In genomic region chr16:71966932-71967331, GRCh38 we compare ENCODE assay signal across 37 cellular contexts. TPM values are rescaled to one million over a fixed set of nuclear protein-coding genes. Genes with fewer than 3 reads are reported as not detected.
"Had no signal": no experiment of that assay in that cellular context is flagged by ENCODE, and none has a peak within 500 bp of the region (broad histone marks: within the 10 kb centered on the region; RNA-seq: fewer than 3 reads in every experiment).

No MANE protein-coding gene starts in this region.

- H3K27me3 Mint-ChIP-seq: activated CD4-positive, alpha-beta memory T cell treated with anti-CD3 and anti-CD28 coated beads for 36 hours; activated naive CD8-positive, alpha-beta T cell; activated naive CD8-positive, alpha-beta T cell treated with anti-CD3 and anti-CD28 coated beads, Interleukin-2, amount 50 U/mL, for 24 hours had no signal

- H3K27me3 ChIP-seq: SJCRH30 had no signal

- H3K4me1 ChIP-seq: SJCRH30 had no signal

- H3K4me3 Mint-ChIP-seq: activated CD4-positive, alpha-beta memory T cell treated with anti-CD3 and anti-CD28 coated beads for 36 hours; activated naive CD4-positive, alpha-beta T cell treated with anti-CD3 and anti-CD28 coated beads for 36 hours; activated naive CD8-positive, alpha-beta T cell; activated naive CD8-positive, alpha-beta T cell treated with anti-CD3 and anti-CD28 coated beads, Interleukin-2, amount 50 U/mL, for 24 hours; activated T-cell treated with anti-CD3 and anti-CD28 coated beads, Interleukin-2, amount 50 U/mL, for 4 hours; activated T-helper 1 cell treated with anti-CD3 and anti-CD28 coated beads, Interleukin-12 subunit alpha, Interleukin-12 subunit beta, Interleukin-2, Interleukin-4 antibody, amounts not matched to agents 30 ng/mL and 10 ng/mL and 1 ng/mL, durations not matched to agents 14 hours and 24 hours and 36 hours; brain; T-helper 2 cell treated with Interferon-gamma antibody and Interleukin-4, amounts not matched to agents 5 μg/mL and 100 μg/mL, for 36 hours; WTC11 had no signal

- H3K9ac ChIP-seq: KMS-11 had no signal

- H3K4me2 ChIP-seq: KMS-11 had no signal

- H3K9me3 Mint-ChIP-seq: activated CD4-positive, alpha-beta memory T cell treated with anti-CD3 and anti-CD28 coated beads for 36 hours; activated naive CD4-positive, alpha-beta T cell treated with anti-CD3 and anti-CD28 coated beads for 36 hours; activated naive CD8-positive, alpha-beta T cell treated with anti-CD3 and anti-CD28 coated beads, Interleukin-2, amount 50 U/mL, for 24 hours; activated T-cell treated with anti-CD3 and anti-CD28 coated beads, Interleukin-2, amount 50 U/mL, for 4 hours; activated T-helper 1 cell treated with anti-CD3 and anti-CD28 coated beads, Interleukin-12 subunit alpha, Interleukin-12 subunit beta, Interleukin-2, Interleukin-4 antibody, amounts not matched to agents 30 ng/mL and 10 ng/mL and 1 ng/mL, durations not matched to agents 14 hours and 24 hours and 36 hours; T-helper 2 cell treated with Interferon-gamma antibody and Interleukin-4, amounts not matched to agents 5 μg/mL and 100 μg/mL, for 36 hours; WTC11 had no signal

- H3K36me3 ChIP-seq: SJCRH30 had no signal

- H3K27ac Mint-ChIP-seq: activated CD4-positive, alpha-beta memory T cell treated with anti-CD3 and anti-CD28 coated beads for 36 hours; activated naive CD4-positive, alpha-beta T cell treated with anti-CD3 and anti-CD28 coated beads for 36 hours; activated naive CD8-positive, alpha-beta T cell; activated naive CD8-positive, alpha-beta T cell treated with anti-CD3 and anti-CD28 coated beads, Interleukin-2, amount 50 U/mL, for 24 hours; activated T-helper 1 cell treated with anti-CD3 and anti-CD28 coated beads, Interleukin-12 subunit alpha, Interleukin-12 subunit beta, Interleukin-2, Interleukin-4 antibody, amounts not matched to agents 30 ng/mL and 10 ng/mL and 1 ng/mL, durations not matched to agents 14 hours and 24 hours and 36 hours; brain; T-helper 2 cell treated with Interferon-gamma antibody and Interleukin-4, amounts not matched to agents 5 μg/mL and 100 μg/mL, for 36 hours; WTC11 had no signal

- H3K4me1 Mint-ChIP-seq: activated naive CD8-positive, alpha-beta T cell treated with anti-CD3 and anti-CD28 coated beads, Interleukin-2, amount 50 U/mL, for 24 hours; brain; WTC11 had no signal

- H3K36me3 Mint-ChIP-seq: activated CD4-positive, alpha-beta memory T cell treated with anti-CD3 and anti-CD28 coated beads for 36 hours; activated naive CD8-positive, alpha-beta T cell; brain; WTC11 had no signal

- ATAC-seq: activated CD4-positive, CD25-positive, alpha-beta regulatory T cell treated with anti-CD3 and anti-CD28 coated beads, Interleukin-2, amount 50 U/mL, for 24 hours; activated naive CD8-positive, alpha-beta T cell treated with anti-CD3 and anti-CD28 coated beads, Interleukin-2, amount 50 U/mL, for 24 hours; activated T-cell treated with anti-CD3 and anti-CD28 coated beads, Interleukin-2, amount 50 U/mL, for 4 hours; Panc1; WTC11 had no signal

- H3K4me3 ChIP-seq: SJCRH30, SK-N-MC had no signal

- DNase-seq: activated CD4-positive, alpha-beta memory T cell treated with anti-CD3 and anti-CD28 coated beads for 36 hours; activated CD4-positive, alpha-beta T cell treated with anti-CD3 and anti-CD28 coated beads for 4 hours; activated CD4-positive, alpha-beta T cell treated with anti-CD3 and anti-CD28 coated beads, Interleukin-2, amount 50 U/mL, for 1 hour; activated CD8-positive, alpha-beta memory T cell treated with anti-CD3 and anti-CD28 coated beads, Interleukin-2, amount 50 U/mL, for 4 hours; activated gamma-delta T cell treated with Interleukin-2 at 50 U/mL for 16 hours; activated naive CD4-positive, alpha-beta T cell treated with anti-CD3 and anti-CD28 coated beads for 36 hours; activated naive CD8-positive, alpha-beta T cell treated with anti-CD3 and anti-CD28 coated beads, Interleukin-2, amount 50 U/mL, for 24 hours; activated T-cell treated with anti-CD3 and anti-CD28 coated beads for 4 hours; activated T-cell treated with anti-CD3 and anti-CD28 coated beads, Interleukin-2, amount 50 U/mL, for 4 hours; anterior cingulate cortex; caudate nucleus; NCI-H1105; NCI-H1417 treated with DMSO at 0.1 percent for 48 hours; NCI-H187 treated with DMSO at 0.1 percent for 48 hours; NCI-H2081; NCI-H2171 treated with DMSO at 0.1 percent for 48 hours; NCI-H2227 treated with DMSO at 0.1 percent for 48 hours; NCI-H446; NCI-H510A treated with DMSO at 0.1 percent for 48 hours; NCI-H526 treated with DMSO at 0.1 percent for 48 hours; NCI-H774; SHP77; SJCRH30 had no signal

- H3K9me3 ChIP-seq: SJCRH30 had no signal

- H3K27ac ChIP-seq: KMS-11, SJCRH30, SK-N-MC had no signal

RNA-seq across cellular contexts. Expression of gene PKD1L3, which starts 33.3 kb away (rescaled TPM):
- total RNA-seq: activated CD4-positive, alpha-beta memory T cell treated with anti-CD3 and anti-CD28 coated beads for 36 hours; activated naive CD4-positive, alpha-beta T cell treated with anti-CD3 and anti-CD28 coated beads for 36 hours; activated T-cell treated with anti-CD3 and anti-CD28 coated beads, Interleukin-2, amount 50 U/mL, for 4 hours; activated T-helper 1 cell treated with anti-CD3 and anti-CD28 coated beads, Interleukin-12 subunit alpha, Interleukin-12 subunit beta, Interleukin-2, Interleukin-4 antibody, amounts not matched to agents 30 ng/mL and 10 ng/mL and 1 ng/mL, durations not matched to agents 14 hours and 24 hours and 36 hours; bronchial epithelial cell; LHCN-M2; M059J; RPMI7951; SJCRH30; T-helper 1 cell treated with Interleukin-12 subunit alpha and Interleukin-12 subunit beta and Interleukin-4 antibody, amounts not matched to agents 30 ng/mL and 1 ng/mL, for 36 hours; WTC11 had no signal
